In the genomic region with DNA sequence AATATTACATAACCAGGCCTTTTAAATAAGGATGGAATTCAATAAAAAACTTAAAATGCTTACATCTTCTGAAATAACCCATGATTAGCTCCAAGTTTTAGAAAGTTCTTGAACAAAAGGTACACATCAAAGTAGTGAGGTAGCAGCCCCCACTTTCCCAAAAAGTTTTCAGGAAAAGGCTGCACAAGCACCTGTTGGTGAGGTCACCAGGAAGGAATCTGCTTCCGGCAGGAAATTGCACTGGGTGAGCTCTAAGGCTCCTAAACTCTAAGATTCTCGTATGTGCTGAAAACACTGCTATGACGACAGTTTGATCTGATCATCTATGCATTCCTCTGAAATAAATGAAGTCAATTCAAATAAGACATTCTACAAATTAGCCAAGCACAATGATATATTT, we compare ENCODE assay signal across 1 cellular context.
TF ChIP-seq lines count a peak whose summit lies in the region.

No MANE protein-coding gene starts in this region.

TF ChIP-seq in K562, 482 proteins besides CTCF, POLR2A, EP300 and RAD21 (continued from another document):
- TF ChIP-seq, protein P1, sequence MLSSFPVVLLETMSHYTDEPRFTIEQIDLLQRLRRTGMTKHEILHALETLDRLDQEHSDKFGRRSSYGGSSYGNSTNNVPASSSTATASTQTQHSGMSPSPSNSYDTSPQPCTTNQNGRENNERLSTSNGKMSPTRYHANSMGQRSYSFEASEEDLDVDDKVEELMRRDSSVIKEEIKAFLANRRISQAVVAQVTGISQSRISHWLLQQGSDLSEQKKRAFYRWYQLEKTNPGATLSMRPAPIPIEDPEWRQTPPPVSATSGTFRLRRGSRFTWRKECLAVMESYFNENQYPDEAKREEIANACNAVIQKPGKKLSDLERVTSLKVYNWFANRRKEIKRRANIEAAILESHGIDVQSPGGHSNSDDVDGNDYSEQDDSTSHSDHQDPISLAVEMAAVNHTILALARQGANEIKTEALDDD (IDR thresholded peaks at IDR 0.05): no peak
- TF ChIP-seq, protein P2, sequence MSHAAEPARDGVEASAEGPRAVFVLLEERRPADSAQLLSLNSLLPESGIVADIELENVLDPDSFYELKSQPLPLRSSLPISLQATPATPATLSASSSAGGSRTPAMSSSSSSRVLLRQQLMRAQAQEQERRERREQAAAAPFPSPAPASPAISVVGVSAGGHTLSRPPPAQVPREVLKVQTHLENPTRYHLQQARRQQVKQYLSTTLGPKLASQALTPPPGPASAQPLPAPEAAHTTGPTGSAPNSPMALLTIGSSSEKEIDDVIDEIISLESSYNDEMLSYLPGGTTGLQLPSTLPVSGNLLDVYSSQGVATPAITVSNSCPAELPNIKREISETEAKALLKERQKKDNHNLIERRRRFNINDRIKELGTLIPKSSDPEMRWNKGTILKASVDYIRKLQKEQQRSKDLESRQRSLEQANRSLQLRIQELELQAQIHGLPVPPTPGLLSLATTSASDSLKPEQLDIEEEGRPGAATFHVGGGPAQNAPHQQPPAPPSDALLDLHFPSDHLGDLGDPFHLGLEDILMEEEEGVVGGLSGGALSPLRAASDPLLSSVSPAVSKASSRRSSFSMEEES (CRISPR knock-in tag; IDR thresholded peaks at IDR 0.05): no peak
